ENCODE assay signal across 30 cellular contexts in the genomic region with DNA sequence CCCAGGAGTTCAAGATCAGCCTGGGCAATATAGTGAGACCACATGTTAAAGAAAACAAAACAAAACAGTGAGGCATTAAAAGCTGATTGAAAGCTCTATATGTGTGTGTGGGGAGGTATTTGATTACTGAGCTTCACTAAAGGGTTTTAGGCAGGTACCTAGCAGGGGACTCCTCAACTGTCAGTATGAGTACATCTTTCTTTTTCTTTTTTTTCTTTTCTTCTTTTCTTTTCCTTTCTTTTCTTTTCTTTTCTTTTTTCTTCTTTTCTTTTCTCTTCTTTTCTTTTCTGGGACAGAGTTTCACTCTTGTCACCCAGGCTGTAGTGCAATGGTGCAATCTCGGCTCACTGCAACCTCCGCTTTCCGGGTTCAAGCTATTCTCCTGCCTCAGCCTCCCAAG. TPM values are rescaled to one million over a fixed set of nuclear protein-coding genes. Genes with fewer than 3 reads are reported as not detected.
"Had no signal": no experiment of that assay in that cellular context is flagged by ENCODE, and none has a peak within 500 bp of the region (broad histone marks: within the 10 kb centered on the region; RNA-seq: fewer than 3 reads in every experiment).

No MANE protein-coding gene starts in this region.

- H3K27ac ChIP-seq: colonic mucosa, coronary artery, dorsolateral prefrontal cortex, epithelial cell of prostate, esophagus muscularis mucosa, esophagus squamous epithelium, foreskin keratinocyte, gastrocnemius medialis, gastroesophageal sphincter, heart left ventricle, heart right ventricle, hepatocyte had no signal

- H3K9me3 Mint-ChIP-seq: effector memory CD8-positive, alpha-beta T cell had no signal

- H3K4me3 ChIP-seq: colonic mucosa, coronary artery, dorsolateral prefrontal cortex, esophagus muscularis mucosa, esophagus squamous epithelium, gastrocnemius medialis, gastroesophageal sphincter, heart left ventricle, heart right ventricle, hepatocyte had no signal

- ATAC-seq: effector memory CD8-positive, alpha-beta T cell; esophagus mucosa; foreskin keratinocyte; gastrocnemius medialis; gastroesophageal sphincter; heart left ventricle; heart right ventricle had no signal

- H3K4me1 ChIP-seq: colonic mucosa, esophagus muscularis mucosa, esophagus squamous epithelium, foreskin keratinocyte, gastrocnemius medialis, gastroesophageal sphincter had no signal

- H3K36me3 ChIP-seq: colonic mucosa, esophagus muscularis mucosa, esophagus squamous epithelium, gastrocnemius medialis, gastroesophageal sphincter, heart left ventricle, heart right ventricle had no signal

- DNase-seq: colonic mucosa; cortex of kidney; dermis blood vessel endothelial cell; dorsolateral prefrontal cortex; effector CD4-positive, alpha-beta T cell; effector CD8-positive, alpha-beta T cell; effector memory CD4-positive, alpha-beta T cell; effector memory CD8-positive, alpha-beta T cell; endodermal cell; erythroblast; esophagus squamous epithelium; foreskin fibroblast; foreskin keratinocyte; foreskin melanocyte; gastrocnemius medialis; glutamatergic neuron; head of caudate nucleus; heart left ventricle; heart right ventricle had no signal

- H2AFZ ChIP-seq: hepatocyte had no signal

- FAIRE-seq: colon, endometrium, endothelial cell of umbilical vein, frontal cortex had no signal

- H3K27me3 ChIP-seq: colonic mucosa, dorsolateral prefrontal cortex, foreskin keratinocyte, hepatocyte had no signal

- H3K9me3 ChIP-seq: colonic mucosa, gastrocnemius medialis had no signal

- H3K4me3 Mint-ChIP-seq: effector memory CD8-positive, alpha-beta T cell; endodermal cell had no signal

- H3K79me2 ChIP-seq: hepatocyte had no signal

- H3K27ac Mint-ChIP-seq: effector memory CD8-positive, alpha-beta T cell; endodermal cell had no signal

- H3K4me1 Mint-ChIP-seq: endodermal cell had no signal

- H3K4me2 ChIP-seq: hepatocyte had no signal

RNA-seq across cellular contexts. Expression of a gene that starts 8.5 kb away (rescaled TPM):
- total RNA-seq: fibroblast of villous mesenchyme had no signal

RNA-seq across cellular contexts. Expression of a gene that starts 44.7 kb away (rescaled TPM):
- total RNA-seq: dermis blood vessel endothelial cell had no signal
